Comparison of ENCODE assay signal across 24 cellular contexts in the genomic region with DNA sequence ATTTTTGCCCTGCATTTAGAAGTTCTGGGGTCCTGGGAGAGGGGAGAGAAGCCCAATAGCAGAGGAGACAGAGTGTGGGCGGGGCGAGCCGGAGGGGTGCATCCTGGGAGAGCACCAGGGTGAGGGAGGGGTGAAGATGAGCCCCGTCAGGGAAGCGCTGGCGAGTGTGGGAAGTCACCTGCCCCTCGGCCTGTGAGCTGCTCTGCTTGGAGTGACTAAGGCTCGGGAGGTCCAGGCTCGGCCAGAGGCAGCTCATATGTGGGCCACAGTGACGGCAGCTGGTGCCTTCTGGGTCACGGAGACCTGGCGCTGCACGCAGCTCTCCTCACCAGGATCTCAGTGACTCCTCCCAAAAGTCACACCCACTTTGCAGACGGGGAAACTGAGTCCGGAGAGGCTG. TPM values are rescaled to one million over a fixed set of nuclear protein-coding genes. Genes with fewer than 3 reads are reported as not detected.
DNase-seq lines count a peak whose midpoint lies in the region; ATAC-seq and TF ChIP-seq lines count a peak whose summit lies in the region.
"Had no signal": no experiment of that assay in that cellular context is flagged by ENCODE, and none has a peak within 500 bp of the region (broad histone marks: within the 10 kb centered on the region; RNA-seq: fewer than 3 reads in every experiment).

No MANE protein-coding gene starts in this region.

- H3K4me1 ChIP-seq in parathyroid adenoma (peaks cover 20% of the 10 kb centered on the region), aorta (ENCODE audit: control insufficient read depth in 1 of 2, insufficient read depth in 2 of 2, low read length in 2 of 2) (no peaks in the 10 kb centered on the region)

- peak overlapping the region; percentile 62 for H3K4me2 ChIP-seq in parathyroid adenoma (ENCODE audit: low read length)

- POLR2A ChIA-PET in activated CD4-positive, alpha-beta memory T cell treated with anti-CD3 and anti-CD28 coated beads, Interleukin-2, amount 10 ng/mL, durations not matched to agents 7 days and 5 days (lab: Charles Lee): no interaction called here

- H3K27ac Mint-ChIP-seq in natural killer cell treated with Interleukin-12 subunit alpha and Interleukin-12 subunit beta and Interleukin-15 and Interleukin-18, amount 100 ng/mL, for 72 hours: peak overlapping the region in 1 of 2 donors; percentile 74
- H3K27ac Mint-ChIP-seq in natural killer cell: no peak overlapping the region
- H3K27ac Mint-ChIP-seq in chondrocyte (ENCODE audit: unreplicated experiment): no peak overlapping the region
- no peak overlapping the region for H3K27ac Mint-ChIP-seq in activated CD4-positive, alpha-beta memory T cell treated with anti-CD3 and anti-CD28 coated beads, Interleukin-2, amount 10 ng/mL, durations not matched to agents 7 days and 5 days
- H3K27ac Mint-ChIP-seq: CD4-positive, alpha-beta T cell had no signal

- H2AFZ ChIP-seq in parathyroid adenoma: no peak overlapping the region
- H2AFZ ChIP-seq: PC-9 had no signal

- no peak for ATAC-seq in natural killer cell treated with Interleukin-12 subunit alpha and Interleukin-12 subunit beta and Interleukin-15 and Interleukin-18, amount 100 ng/mL, for 72 hours
- no peak for ATAC-seq in natural killer cell
- ATAC-seq in aorta (ENCODE audit: low FRiP score): no peak
- no peak for ATAC-seq in GM18870 (IDR thresholded peaks at IDR 0.05; ENCODE audit: unreplicated experiment)
- no peak for ATAC-seq in GM19395 (IDR thresholded peaks at IDR 0.05; ENCODE audit: unreplicated experiment)

- H3K27ac ChIP-seq in parathyroid adenoma (no peak overlapping the region), aorta (ENCODE audit: low read depth in 1 of 2, low read length in 2 of 2) (no peak overlapping the region)
- H3K27ac ChIP-seq: BLaER1, PC-9 had no signal

- peak; percentile 57 for DNase-seq in natural killer cell treated with Interleukin-12 subunit alpha and Interleukin-12 subunit beta and Interleukin-15 and Interleukin-18, amount 100 ng/mL, for 72 hours (ENCODE audit: low spot score)
- DNase-seq in natural killer cell: no peak
- DNase-seq in chondrocyte (ENCODE audit: low spot score): peak; percentile 82
- DNase-seq in aorta: peak; percentile 26 to 62
- no peak for DNase-seq in activated CD4-positive, alpha-beta memory T cell treated with anti-CD3 and anti-CD28 coated beads, Interleukin-2, amount 10 ng/mL, durations not matched to agents 7 days and 5 days
- DNase-seq: CD4-positive, alpha-beta T cell; GOT3; KBM-7; MG63; NCI-H1105 treated with DMSO at 0.1 percent for 48 hours; NCI-H146; NCI-H2029; NCI-H526 treated with DMSO at 0.1 percent for 48 hours; PC-9; RPMI8226; SHP77 treated with DMSO at 0.1 percent for 48 hours had no signal

- no peak overlapping the region for H3K9ac ChIP-seq in parathyroid adenoma
- H3K9ac ChIP-seq: BLaER1 had no signal

- no peaks in the 10 kb centered on the region for H3K9me3 Mint-ChIP-seq in natural killer cell treated with Interleukin-12 subunit alpha and Interleukin-12 subunit beta and Interleukin-15 and Interleukin-18, amount 100 ng/mL, for 72 hours
- H3K9me3 Mint-ChIP-seq in natural killer cell: no peaks in the 10 kb centered on the region
- no peaks in the 10 kb centered on the region for H3K9me3 Mint-ChIP-seq in chondrocyte (ENCODE audit: low read depth)
- no peaks in the 10 kb centered on the region for H3K9me3 Mint-ChIP-seq in activated CD4-positive, alpha-beta memory T cell treated with anti-CD3 and anti-CD28 coated beads, Interleukin-2, amount 10 ng/mL, durations not matched to agents 7 days and 5 days
- H3K9me3 Mint-ChIP-seq: CD4-positive, alpha-beta T cell had no signal

- H3K27me3 ChIP-seq in parathyroid adenoma (ENCODE audit: control insufficient read depth, insufficient read depth, low read length) (no peaks in the 10 kb centered on the region), aorta (ENCODE audit: control insufficient read depth in 1 of 2, insufficient read depth in 2 of 2, low read length in 1 of 2) (no peaks in the 10 kb centered on the region)
- H3K27me3 ChIP-seq: BLaER1, MG63 had no signal

- H3K4me3 Mint-ChIP-seq in natural killer cell treated with Interleukin-12 subunit alpha and Interleukin-12 subunit beta and Interleukin-15 and Interleukin-18, amount 100 ng/mL, for 72 hours: no peak overlapping the region
- H3K4me3 Mint-ChIP-seq in natural killer cell (no peak overlapping the region), chondrocyte (ENCODE audit: unreplicated experiment) (no peak overlapping the region)
- H3K4me3 Mint-ChIP-seq in activated CD4-positive, alpha-beta memory T cell treated with anti-CD3 and anti-CD28 coated beads, Interleukin-2, amount 10 ng/mL, durations not matched to agents 7 days and 5 days: no peak overlapping the region
- H3K4me3 Mint-ChIP-seq: CD4-positive, alpha-beta T cell had no signal

- H3K79me2 ChIP-seq in parathyroid adenoma: peaks cover 2% of the 10 kb centered on the region

- H3K4me1 Mint-ChIP-seq in natural killer cell treated with Interleukin-12 subunit alpha and Interleukin-12 subunit beta and Interleukin-15 and Interleukin-18, amount 100 ng/mL, for 72 hours (ENCODE audit: low read depth in 2 of 2): peaks cover 0 to 26% of the 10 kb centered on the region in 2 donors
- peaks cover 10 to 17% of the 10 kb centered on the region in 2 donors for H3K4me1 Mint-ChIP-seq in natural killer cell
- peaks cover 14% of the 10 kb centered on the region for H3K4me1 Mint-ChIP-seq in chondrocyte (ENCODE audit: low read depth)
- peaks cover 10% of the 10 kb centered on the region for H3K4me1 Mint-ChIP-seq in activated CD4-positive, alpha-beta memory T cell treated with anti-CD3 and anti-CD28 coated beads, Interleukin-2, amount 10 ng/mL, durations not matched to agents 7 days and 5 days

- intact Hi-C loops in natural killer cell (cut with micrococcal nuclease) (no loop called here), aorta (cut with DNase I) (no loop called here)

- no peaks in the 10 kb centered on the region for H3K36me3 ChIP-seq in parathyroid adenoma (ENCODE audit: control insufficient read depth, insufficient read depth, low read length)
- H3K36me3 ChIP-seq in aorta (ENCODE audit: control insufficient read depth in 1 of 2, insufficient read depth in 2 of 2, low read length in 1 of 2): no peaks in the 10 kb centered on the region
- H3K36me3 ChIP-seq: BLaER1, MG63 had no signal

- no peaks in the 10 kb centered on the region for H3K27me3 Mint-ChIP-seq in natural killer cell treated with Interleukin-12 subunit alpha and Interleukin-12 subunit beta and Interleukin-15 and Interleukin-18, amount 100 ng/mL, for 72 hours
- peaks cover 0 to 3% of the 10 kb centered on the region in 2 donors for H3K27me3 Mint-ChIP-seq in natural killer cell (ENCODE audit: low read depth in 2 of 2)
- H3K27me3 Mint-ChIP-seq in chondrocyte (ENCODE audit: low read depth): peaks cover 17% of the 10 kb centered on the region
- H3K27me3 Mint-ChIP-seq in activated CD4-positive, alpha-beta memory T cell treated with anti-CD3 and anti-CD28 coated beads, Interleukin-2, amount 10 ng/mL, durations not matched to agents 7 days and 5 days: no peaks in the 10 kb centered on the region

- no peaks in the 10 kb centered on the region for H3K36me3 Mint-ChIP-seq in natural killer cell treated with Interleukin-12 subunit alpha and Interleukin-12 subunit beta and Interleukin-15 and Interleukin-18, amount 100 ng/mL, for 72 hours
- no peaks in the 10 kb centered on the region for H3K36me3 Mint-ChIP-seq in natural killer cell
- H3K36me3 Mint-ChIP-seq in chondrocyte (ENCODE audit: low read depth): no peaks in the 10 kb centered on the region
- no peaks in the 10 kb centered on the region for H3K36me3 Mint-ChIP-seq in activated CD4-positive, alpha-beta memory T cell treated with anti-CD3 and anti-CD28 coated beads, Interleukin-2, amount 10 ng/mL, durations not matched to agents 7 days and 5 days (ENCODE audit: low read depth)

- CTCF ChIA-PET in activated CD4-positive, alpha-beta memory T cell treated with anti-CD3 and anti-CD28 coated beads, Interleukin-2, amount 10 ng/mL, durations not matched to agents 7 days and 5 days (lab: Charles Lee): no interaction called here

- TF ChIP-seq CTCF in natural killer cell (IDR thresholded peaks at IDR 0.05) (no peak), chondrocyte (IDR thresholded peaks at IDR 0.05) (no peak), parathyroid adenoma (IDR thresholded peaks at IDR 0.05) (no peak)

- 73 to 77% methylated on average over 15 of the region's 15 CpGs for whole genome bisulfite sequencing in aorta, 2 donors

- H3K9me3 ChIP-seq in parathyroid adenoma (ENCODE audit: control insufficient read depth, low read length) (no peaks in the 10 kb centered on the region), aorta (ENCODE audit: control insufficient read depth, low read length) (no peaks in the 10 kb centered on the region)
- H3K9me3 ChIP-seq: BLaER1, MG63 had no signal

- no peak overlapping the region for H3K4me3 ChIP-seq in parathyroid adenoma (ENCODE audit: low read depth, low read length)
- H3K4me3 ChIP-seq in aorta (ENCODE audit: low read length in 2 of 2): no peak overlapping the region
- H3K4me3 ChIP-seq: BLaER1, MG63, PC-9 had no signal

RNA-seq across cellular contexts. Expression of a gene that starts 1.1 kb away (rescaled TPM):
- 10 to 100 TPM in 1 of 2 donors, 1 to 10 TPM in 1; 3.8 to 22.1 TPM for total RNA-seq in natural killer cell treated with Interleukin-12 subunit alpha and Interleukin-12 subunit beta and Interleukin-15 and Interleukin-18, amount 100 ng/mL, for 72 hours
- 1 to 10 TPM in 2 of 3 donors, under 1 TPM in 1; 0.78 to 1.5 (median 1.1) TPM for total RNA-seq in natural killer cell
- 2.1 to 2.6 TPM in 2 of 3 replicates, not detected in the other for total RNA-seq in chondrocyte
- total RNA-seq in aorta: under 1 TPM in 1 of 2 donors, not detected in 1; 0.48 TPM
- 1 to 10 TPM in 1 of 2 donors, not detected in 1; 4.8 TPM for polyA plus RNA-seq in aorta
- 1 to 10 TPM; 8.8 to 9.8 TPM for total RNA-seq in activated CD4-positive, alpha-beta memory T cell treated with anti-CD3 and anti-CD28 coated beads, Interleukin-2, amount 10 ng/mL, durations not matched to agents 7 days and 5 days
- total RNA-seq: CD4-positive, alpha-beta T cell; LHCN-M2 had no signal

RNA-seq across cellular contexts. Expression of a gene that starts 14.2 kb away (rescaled TPM):
- total RNA-seq in natural killer cell treated with Interleukin-12 subunit alpha and Interleukin-12 subunit beta and Interleukin-15 and Interleukin-18, amount 100 ng/mL, for 72 hours: 10 to 100 TPM in 1 of 2 donors, under 1 TPM in 1; 0.53 to 21.5 TPM
- total RNA-seq in natural killer cell: 1 to 10 TPM in 1 of 3 donors, under 1 TPM in 1, not detected in 1; 0.64 to 6.6 TPM
- not detected in 3 replicates for total RNA-seq in chondrocyte
- not detected for total RNA-seq in aorta
- polyA plus RNA-seq in aorta: not detected
- total RNA-seq in activated CD4-positive, alpha-beta memory T cell treated with anti-CD3 and anti-CD28 coated beads, Interleukin-2, amount 10 ng/mL, durations not matched to agents 7 days and 5 days: 1 to 10 TPM; 3.0 to 4.0 TPM
- total RNA-seq: A172; CD4-positive, alpha-beta T cell; LHCN-M2; NCI-H460 had no signal

RNA-seq across cellular contexts. Expression of a gene that starts 26.8 kb away (rescaled TPM):
- under 1 TPM; 0.86 TPM for total RNA-seq in natural killer cell treated with Interleukin-12 subunit alpha and Interleukin-12 subunit beta and Interleukin-15 and Interleukin-18, amount 100 ng/mL, for 72 hours
- 1 to 10 TPM; 1.5 to 7.7 (median 3.3) TPM for total RNA-seq in natural killer cell
- not detected in 3 replicates for total RNA-seq in chondrocyte
- total RNA-seq in aorta: not detected
- 1 to 10 TPM in 1 of 2 donors, under 1 TPM in 1; 0.31 to 1.5 TPM for polyA plus RNA-seq in aorta
- not detected for total RNA-seq in activated CD4-positive, alpha-beta memory T cell treated with anti-CD3 and anti-CD28 coated beads, Interleukin-2, amount 10 ng/mL, durations not matched to agents 7 days and 5 days
- total RNA-seq: A172, LHCN-M2, NCI-H460 had no signal

RNA-seq across cellular contexts. Expression of a gene that starts 32.9 kb away (rescaled TPM):
- total RNA-seq in natural killer cell treated with Interleukin-12 subunit alpha and Interleukin-12 subunit beta and Interleukin-15 and Interleukin-18, amount 100 ng/mL, for 72 hours: not detected
- under 1 TPM in 1 of 3 donors, not detected in 2; 0.33 TPM for total RNA-seq in natural killer cell
- not detected in 3 replicates for total RNA-seq in chondrocyte
- total RNA-seq in aorta: not detected
- not detected for polyA plus RNA-seq in aorta
- total RNA-seq in activated CD4-positive, alpha-beta memory T cell treated with anti-CD3 and anti-CD28 coated beads, Interleukin-2, amount 10 ng/mL, durations not matched to agents 7 days and 5 days: not detected
- total RNA-seq: A172; CD4-positive, alpha-beta T cell; LHCN-M2; NCI-H460; PC-9 had no signal
- polyA plus RNA-seq: AG04450 had no signal

RNA-seq across cellular contexts. Expression of a gene that starts 43.8 kb away (rescaled TPM):
- not detected for total RNA-seq in natural killer cell treated with Interleukin-12 subunit alpha and Interleukin-12 subunit beta and Interleukin-15 and Interleukin-18, amount 100 ng/mL, for 72 hours
- total RNA-seq in natural killer cell: under 1 TPM; 0.20 to 0.63 (median 0.54) TPM
- not detected in 3 replicates for total RNA-seq in chondrocyte
- total RNA-seq in aorta: not detected
- under 1 TPM in 1 of 2 donors, not detected in 1; 0.08 TPM for polyA plus RNA-seq in aorta
- total RNA-seq in activated CD4-positive, alpha-beta memory T cell treated with anti-CD3 and anti-CD28 coated beads, Interleukin-2, amount 10 ng/mL, durations not matched to agents 7 days and 5 days: not detected
- total RNA-seq: CD4-positive, alpha-beta T cell; LHCN-M2; NCI-H460 had no signal
- polyA plus RNA-seq: AG04450 had no signal

Comparison
In these comparisons a context has a peak if more than half of its experiments do, and no peak if none do; other contexts are left out.
1. DNase-seq: peak in natural killer cell treated with Interleukin-12 subunit alpha and Interleukin-12 subunit beta and Interleukin-15 and Interleukin-18, amount 100 ng/mL, for 72 hours (single experiment), chondrocyte (single experiment) and aorta (2 of 2); none in natural killer cell (single experiment) and activated CD4-positive, alpha-beta memory T cell treated with anti-CD3 and anti-CD28 coated beads, Interleukin-2, amount 10 ng/mL, durations not matched to agents 7 days and 5 days (single experiment).